Comparison of ENCODE assay signal across 17 cellular contexts in genomic region chr2:181281206-181281832, GRCh38.
A peak's percentile ranks its signal among the peaks of the same experiment; 100 is the strongest.
DNase-seq lines count a peak whose midpoint lies in the region; ATAC-seq, FAIRE-seq and TF ChIP-seq lines count a peak whose summit lies in the region.
"Had no signal": no experiment of that assay in that cellular context is flagged by ENCODE, and none has a peak within 500 bp of the region (broad histone marks: within the 10 kb centered on the region; RNA-seq: fewer than 3 reads in every experiment).

No MANE protein-coding gene starts in this region.

- DNase-seq in CD1c-positive myeloid dendritic cell (ENCODE audit: extremely low spot score) (peak; percentile 17), GM12892 (ENCODE audit: insufficient read length) (no peak), MM.1S (peak; percentile 45), HAP-1 (ENCODE audit: low spot score in 2 of 2) (no peak), tibial artery (no peak)
- DNase-seq: kidney glomerular epithelial cell; stimulated activated CD4-positive, alpha-beta T cell treated with anti-CD3 and anti-CD28 coated beads, Interleukin-4, amount 100 ng/mL, for 4 hours; thyroid gland had no signal

- no peaks in the 10 kb centered on the region for H3K27me3 ChIP-seq in MM.1S (replicated peaks; ENCODE audit: insufficient read depth, low read length)
- no peaks in the 10 kb centered on the region for H3K27me3 ChIP-seq in gastroesophageal sphincter
- no peaks in the 10 kb centered on the region for H3K27me3 ChIP-seq in HAP-1 (ENCODE audit: low read depth)
- H3K27me3 ChIP-seq in tibial artery, result no peaks in the 10 kb centered on the region
- H3K27me3 ChIP-seq: cardiac muscle cell, thyroid gland had no signal

- no peak overlapping the region for H2AFZ ChIP-seq in MM.1S (ENCODE audit: low read length)
- H2AFZ ChIP-seq: parathyroid adenoma had no signal

- peak; percentile 38 for FAIRE-seq in GM12892 (lab: Jason Lieb, UNC)

- peaks cover 14% of the 10 kb centered on the region for H3K4me1 ChIP-seq in MM.1S (ENCODE audit: low read length)
- H3K4me1 ChIP-seq in gastroesophageal sphincter, result no peaks in the 10 kb centered on the region
- no peaks in the 10 kb centered on the region for H3K4me1 ChIP-seq in HAP-1
- H3K4me1 ChIP-seq in tibial artery, result no peaks in the 10 kb centered on the region
- H3K4me1 ChIP-seq: parathyroid adenoma, thyroid gland had no signal

- TF ChIP-seq EP300 in gastroesophageal sphincter (IDR thresholded peaks at IDR 0.05), result no peak

- peaks cover 19% of the 10 kb centered on the region for H3K4me1 Mint-ChIP-seq in activated T-helper 17 cell treated with anti-CD3 and anti-CD28 coated beads, Interleukin-2, amount 50 U/mL, for 72 hours

- H3K27ac ChIP-seq in MM.1S (ENCODE audit: low read length) (no peak overlapping the region), gastroesophageal sphincter (no peak overlapping the region), tibial artery (no peak overlapping the region)
- H3K27ac ChIP-seq: C4-2B, cardiac muscle cell, HL-60, parathyroid adenoma, SK-N-MC, thyroid gland had no signal

- H3K4me3 Mint-ChIP-seq in activated T-helper 17 cell treated with anti-CD3 and anti-CD28 coated beads, Interleukin-2, amount 50 U/mL, for 72 hours, result peak overlapping the region; percentile 49

- no peaks in the 10 kb centered on the region for H3K36me3 Mint-ChIP-seq in activated T-helper 17 cell treated with anti-CD3 and anti-CD28 coated beads, Interleukin-2, amount 50 U/mL, for 72 hours (ENCODE audit: low read depth)

- H3K27ac Mint-ChIP-seq in activated T-helper 17 cell treated with anti-CD3 and anti-CD28 coated beads, Interleukin-2, amount 50 U/mL, for 72 hours, result peak overlapping the region; percentile 21

- H3K9me3 ChIP-seq in MM.1S (replicated peaks; ENCODE audit: insufficient read depth, low read length), result no peaks in the 10 kb centered on the region
- H3K9me3 ChIP-seq in gastroesophageal sphincter, result no peaks in the 10 kb centered on the region
- no peaks in the 10 kb centered on the region for H3K9me3 ChIP-seq in HAP-1
- H3K9me3 ChIP-seq in tibial artery, result no peaks in the 10 kb centered on the region
- H3K9me3 ChIP-seq: thyroid gland had no signal

- 70 to 74% methylated on average over 2 of the region's 2 CpGs for WGBS in gastroesophageal sphincter (ENCODE audit: low coverage in 1 of 2), 2 donors

- H3K27me3 Mint-ChIP-seq in activated T-helper 17 cell treated with anti-CD3 and anti-CD28 coated beads, Interleukin-2, amount 50 U/mL, for 72 hours, result no peaks in the 10 kb centered on the region

- H3K79me2 ChIP-seq in MM.1S (ENCODE audit: low read length), result no peaks in the 10 kb centered on the region
- H3K79me2 ChIP-seq: parathyroid adenoma had no signal

- TF ChIP-seq CTCF in MM.1S (IDR thresholded peaks at IDR 0.05; ENCODE audit: low read length) (no peak), gastroesophageal sphincter (IDR thresholded peaks at IDR 0.05) (no peak), tibial artery (IDR thresholded peaks at IDR 0.05) (no peak)

- in situ Hi-C loops in HAP-1 (cut with MboI; ENCODE audit: low sequenced_read_pairs), result no loop called here

- H4K20me1 ChIP-seq in MM.1S (ENCODE audit: insufficient read depth, low read length), result no peaks in the 10 kb centered on the region

- H3K9me2 ChIP-seq in MM.1S (replicated peaks; ENCODE audit: insufficient read depth, low read length), result no peaks in the 10 kb centered on the region

- no peaks in the 10 kb centered on the region for H3F3A ChIP-seq in MM.1S (ENCODE audit: insufficient read depth, low read length)

- no peaks in the 10 kb centered on the region for H3K36me3 ChIP-seq in MM.1S (replicated peaks; ENCODE audit: insufficient read depth, low read length)
- no peaks in the 10 kb centered on the region for H3K36me3 ChIP-seq in gastroesophageal sphincter
- no peaks in the 10 kb centered on the region for H3K36me3 ChIP-seq in HAP-1 (replicated peaks)
- no peaks in the 10 kb centered on the region for H3K36me3 ChIP-seq in tibial artery
- H3K36me3 ChIP-seq: cardiac muscle cell, thyroid gland had no signal

- no peak for TF ChIP-seq POLR2A in GM12892 (IDR thresholded peaks at IDR 0.05; ENCODE audit: low read depth, low read length)
- no peak for TF ChIP-seq POLR2A in gastroesophageal sphincter (IDR thresholded peaks at IDR 0.05)

- H3K9me3 Mint-ChIP-seq in activated T-helper 17 cell treated with anti-CD3 and anti-CD28 coated beads, Interleukin-2, amount 50 U/mL, for 72 hours, result no peaks in the 10 kb centered on the region

- ATAC-seq in activated T-helper 17 cell treated with anti-CD3 and anti-CD28 coated beads, Interleukin-2, amount 50 U/mL, for 72 hours (replicated peaks), result peak; percentile 59
- ATAC-seq in gastroesophageal sphincter (no peak), HG03280 (IDR thresholded peaks at IDR 0.05; ENCODE audit: unreplicated experiment) (no peak)
- ATAC-seq: HCT116 had no signal

- no peak overlapping the region for H3K9ac ChIP-seq in MM.1S (ENCODE audit: low read length)
- H3K9ac ChIP-seq: parathyroid adenoma had no signal

- H3K4me3 ChIP-seq in MM.1S (ENCODE audit: low read length) (no peak overlapping the region), gastroesophageal sphincter (no peak overlapping the region), HAP-1 (no peak overlapping the region), tibial artery (no peak overlapping the region)
- H3K4me3 ChIP-seq: cardiac muscle cell, SK-N-MC, thyroid gland had no signal

- intact Hi-C loops in tibial artery (cut with DNase I; ENCODE audit: low total_unique reads), result no loop called here

- 0 out of 2 replicates have a peak overlapping the region, but pooled peaks have one; percentile 3 for H3K4me2 ChIP-seq in MM.1S (ENCODE audit: low read depth, low read length)

Comparison
In these comparisons a context has a peak if more than half of its experiments do, and no peak if none do; other contexts are left out.
1. DNase-seq: peak in CD1c-positive myeloid dendritic cell (single experiment) and MM.1S (single experiment); none in GM12892 (single experiment), HAP-1 (0 of 2) and tibial artery (0 of 2).